ENCODE assay signal across 12 cellular contexts in the genomic region with DNA sequence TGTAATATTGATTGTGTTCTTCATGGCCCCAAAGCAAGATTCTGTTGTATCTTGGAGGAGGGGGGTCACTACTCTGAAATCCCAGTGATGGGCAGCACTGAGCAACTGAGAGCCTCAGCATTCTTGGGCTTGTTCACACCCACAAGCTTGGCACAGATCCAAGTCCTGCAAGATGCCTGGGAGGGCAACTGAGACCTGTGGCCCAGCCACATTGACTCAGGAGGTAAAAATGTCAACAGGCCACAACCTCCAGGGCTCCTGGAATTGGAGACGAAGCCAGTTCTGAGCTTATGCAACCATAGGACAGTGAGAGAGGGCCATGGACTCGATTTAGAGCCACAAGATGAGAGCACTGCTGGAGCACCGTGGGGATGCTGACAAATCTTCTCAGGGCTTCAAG. TPM values are rescaled to one million over a fixed set of nuclear protein-coding genes. Genes with fewer than 3 reads are reported as not detected.
A peak's percentile ranks its signal among the peaks of the same experiment; 100 is the strongest.
DNase-seq lines count a peak whose midpoint lies in the region; ATAC-seq and TF ChIP-seq lines count a peak whose summit lies in the region.
"Had no signal": no experiment of that assay in that cellular context is flagged by ENCODE, and none has a peak within 500 bp of the region (broad histone marks: within the 10 kb centered on the region; RNA-seq: fewer than 3 reads in every experiment).

No MANE protein-coding gene starts in this region.

- no peak overlapping the region for H2AK5ac ChIP-seq in trophoblast cell (ENCODE audit: low read length)

- H3K23ac ChIP-seq in trophoblast cell (ENCODE audit: low read length): no peak overlapping the region

- H3K9ac ChIP-seq in trophoblast cell (ENCODE audit: low read length): no peak overlapping the region

- no peak overlapping the region for H4K8ac ChIP-seq in trophoblast cell (ENCODE audit: low read depth, low read length)

- no peak overlapping the region for H3K18ac ChIP-seq in trophoblast cell (ENCODE audit: low read length)

- H3K79me2 ChIP-seq in trophoblast cell (ENCODE audit: control insufficient read depth, insufficient read depth, low read length, poor library complexity): peaks cover 16% of the 10 kb centered on the region

- no peak overlapping the region for H3K27ac Mint-ChIP-seq in stimulated activated effector memory CD8-positive, alpha-beta T cell treated with anti-CD3 and anti-CD28 coated beads, Interleukin-12 subunit alpha, Interleukin-12 subunit beta, amount 100 ng/mL, for 72 hours

- POLR2A ChIA-PET in Panc1 (lab: Charles Lee): no interaction called here

- H3K4ac ChIP-seq in trophoblast cell (ENCODE audit: low read depth, low read length): no peak overlapping the region

- H3K4me3 ChIP-seq in Panc1 (ENCODE audit: low read depth in 2 of 2, low read length in 2 of 2) (no peak overlapping the region), epithelial cell of esophagus (ENCODE audit: low read length) (no peak overlapping the region), trophoblast cell (ENCODE audit: low read depth, low read length) (no peak overlapping the region)
- H3K4me3 ChIP-seq: adrenal gland, mucosa of descending colon had no signal

- peaks cover 9% of the 10 kb centered on the region for H3K9me3 Mint-ChIP-seq in stimulated activated effector memory CD8-positive, alpha-beta T cell treated with anti-CD3 and anti-CD28 coated beads, Interleukin-12 subunit alpha, Interleukin-12 subunit beta, amount 100 ng/mL, for 72 hours

- no peaks in the 10 kb centered on the region; the same call in 1 of the 2 replicates for H3K36me3 ChIP-seq in Panc1 (ENCODE audit: control insufficient read depth, insufficient read depth, low read length)
- H3K36me3 ChIP-seq in trophoblast cell (ENCODE audit: control insufficient read depth in 1 of 2, insufficient read depth in 2 of 2, low read length in 2 of 2): peaks cover 3 to 7% of the 10 kb centered on the region in 2 experiments
- H3K36me3 ChIP-seq: adrenal gland had no signal

- no peak for ATAC-seq in Panc1
- no peak for ATAC-seq in stimulated activated effector memory CD8-positive, alpha-beta T cell treated with anti-CD3 and anti-CD28 coated beads, Interleukin-12 subunit alpha, Interleukin-12 subunit beta, amount 100 ng/mL, for 72 hours
- ATAC-seq in GM18511 (IDR thresholded peaks at IDR 0.05; ENCODE audit: unreplicated experiment): no peak
- ATAC-seq: mucosa of descending colon had no signal

- no peak overlapping the region for H3K4me3 Mint-ChIP-seq in stimulated activated effector memory CD8-positive, alpha-beta T cell treated with anti-CD3 and anti-CD28 coated beads, Interleukin-12 subunit alpha, Interleukin-12 subunit beta, amount 100 ng/mL, for 72 hours

- TF ChIP-seq CTCF in Panc1 (IDR thresholded peaks at IDR 0.05) (no peak), epithelial cell of esophagus (IDR thresholded peaks at IDR 0.05; ENCODE audit: insufficient read depth, low read depth, low read length, missing control alignments) (peak; percentile 40)

- H3K36me3 Mint-ChIP-seq in stimulated activated effector memory CD8-positive, alpha-beta T cell treated with anti-CD3 and anti-CD28 coated beads, Interleukin-12 subunit alpha, Interleukin-12 subunit beta, amount 100 ng/mL, for 72 hours: no peaks in the 10 kb centered on the region

- no CpG with 5 or more reads among the region's 3 CpGs for WGBS in trophoblast cell (ENCODE audit: extremely low coverage, insufficient coverage, insufficient read length)

- peak; percentile 84 for DNase-seq in GM04503 (ENCODE audit: low read depth)
- DNase-seq in Panc1 (ENCODE audit: low read depth, low spot score): peak; percentile 35
- DNase-seq in epithelial cell of esophagus (ENCODE audit: low read depth): peak; percentile 90
- peak; percentile 92 to 93 for DNase-seq in trophoblast cell
- DNase-seq in stimulated activated effector memory CD8-positive, alpha-beta T cell treated with anti-CD3 and anti-CD28 coated beads, Interleukin-12 subunit alpha, Interleukin-12 subunit beta, amount 100 ng/mL, for 72 hours (ENCODE audit: low spot score in 2 of 2): no peak
- DNase-seq in NCI-H187 treated with DMSO at 0.1 percent for 48 hours (lab: John Stamatoyannopoulos, UW): no peak
- no peak for DNase-seq in activated CD8-positive, alpha-beta memory T cell treated with anti-CD3 and anti-CD28 coated beads, Interleukin-2, amount 50 U/mL, for 48 hours
- DNase-seq: activated CD4-positive, alpha-beta T cell treated with anti-CD3 and anti-CD28 coated beads, Interleukin-2, amount 50 U/mL, for 4 hours; adrenal gland; mucosa of descending colon; stimulated activated CD4-positive, alpha-beta T cell treated with anti-CD3 and anti-CD28 coated beads, Interleukin-1b, Interleukin-23, amount 100 ng/mL, for 48 hours had no signal

- no peak overlapping the region for H2AFZ ChIP-seq in trophoblast cell (ENCODE audit: insufficient read depth, low read length, poor library complexity)

- in situ Hi-C loops in Panc1 (cut with HindIII; ENCODE audit: low pct_unique_long_range_greater_than_20kb, low sequenced_read_pairs): no loop called here

- H4K12ac ChIP-seq in trophoblast cell (ENCODE audit: low read depth, low read length): no peak overlapping the region

- H3K4me2 ChIP-seq in trophoblast cell (ENCODE audit: low read length): no peak overlapping the region

- H3K4me1 Mint-ChIP-seq in stimulated activated effector memory CD8-positive, alpha-beta T cell treated with anti-CD3 and anti-CD28 coated beads, Interleukin-12 subunit alpha, Interleukin-12 subunit beta, amount 100 ng/mL, for 72 hours: peaks cover 6% of the 10 kb centered on the region

- no TSS peak for BruUV-seq in Panc1 (replicated peaks; lab: Mats Ljungman, UMichigan)

- H3K27me3 ChIP-seq in Panc1 (ENCODE audit: control insufficient read depth, insufficient read depth, low read length) (no peaks in the 10 kb centered on the region), trophoblast cell (ENCODE audit: insufficient read depth, low read length) (no peaks in the 10 kb centered on the region)
- H3K27me3 ChIP-seq: adrenal gland had no signal

- peaks cover 18% of the 10 kb centered on the region for H3K79me1 ChIP-seq in trophoblast cell (ENCODE audit: low read length)

- H3K27ac ChIP-seq in Panc1 (ENCODE audit: low read length) (no peak overlapping the region), trophoblast cell (ENCODE audit: low read depth, low read length) (no peak overlapping the region)
- H3K27ac ChIP-seq: adrenal gland had no signal

- no peak overlapping the region for H2BK120ac ChIP-seq in trophoblast cell (ENCODE audit: insufficient read depth, low read length, poor library complexity)

- intact Hi-C loops in Panc1 (cut with micrococcal nuclease; ENCODE audit: unreplicated experiment): no loop called here

- peaks cover 16% of the 10 kb centered on the region for H3K4me1 ChIP-seq in Panc1 (ENCODE audit: control insufficient read depth, insufficient read depth, low read length)
- H3K4me1 ChIP-seq in trophoblast cell (ENCODE audit: control insufficient read depth in 1 of 2, insufficient read depth in 2 of 2, low read length in 2 of 2): peaks cover 12 to 22% of the 10 kb centered on the region in 2 experiments

- H3K9me3 ChIP-seq in Panc1 (ENCODE audit: control insufficient read depth, insufficient read depth, low read depth, low read length) (no peaks in the 10 kb centered on the region), trophoblast cell (ENCODE audit: insufficient read depth, low read depth, low read length) (no peaks in the 10 kb centered on the region)
- H3K9me3 ChIP-seq: adrenal gland, mucosa of descending colon had no signal

- no peak overlapping the region for H3K14ac ChIP-seq in trophoblast cell (ENCODE audit: low read length)

- no peak overlapping the region for H2BK5ac ChIP-seq in trophoblast cell (ENCODE audit: low read depth, low read length, poor library complexity)

- H4K91ac ChIP-seq in trophoblast cell (ENCODE audit: low read depth, low read length): no peak overlapping the region

- H2BK12ac ChIP-seq in trophoblast cell (ENCODE audit: low read length): no peak overlapping the region

- CTCF ChIA-PET in Panc1 (lab: Charles Lee): interaction anchor here (0.6 kb wide), 1 partner anchor 177 kb away, joined by 3 read pairs; no protein-coding TSS in a partner anchor

RNA-seq across cellular contexts. Expression of gene DOCK1, which starts 3.1 kb away (rescaled TPM):
- 67.6 TPM for total RNA-seq in Panc1 (2021; ENCODE audit: unreplicated experiment)
- 42.9 TPM for polyA plus RNA-seq in Panc1 (2012; ENCODE audit: insufficient read length)
- polyA plus RNA-seq in trophoblast cell (2013): 44.0 and 44.4 TPM in 2 replicates

Comparison
In these comparisons a context has a peak if more than half of its experiments do, and no peak if none do; other contexts are left out.
1. DNase-seq: peak in GM04503 (single experiment), Panc1 (single experiment), epithelial cell of esophagus (single experiment) and trophoblast cell (2 of 2); none in stimulated activated effector memory CD8-positive, alpha-beta T cell treated with anti-CD3 and anti-CD28 coated beads, Interleukin-12 subunit alpha, Interleukin-12 subunit beta, amount 100 ng/mL, for 72 hours (0 of 2), NCI-H187 treated with DMSO at 0.1 percent for 48 hours (single experiment) and activated CD8-positive, alpha-beta memory T cell treated with anti-CD3 and anti-CD28 coated beads, Interleukin-2, amount 50 U/mL, for 48 hours (single experiment).